ENCODE assay signal across 19 cellular contexts in the genomic region with DNA sequence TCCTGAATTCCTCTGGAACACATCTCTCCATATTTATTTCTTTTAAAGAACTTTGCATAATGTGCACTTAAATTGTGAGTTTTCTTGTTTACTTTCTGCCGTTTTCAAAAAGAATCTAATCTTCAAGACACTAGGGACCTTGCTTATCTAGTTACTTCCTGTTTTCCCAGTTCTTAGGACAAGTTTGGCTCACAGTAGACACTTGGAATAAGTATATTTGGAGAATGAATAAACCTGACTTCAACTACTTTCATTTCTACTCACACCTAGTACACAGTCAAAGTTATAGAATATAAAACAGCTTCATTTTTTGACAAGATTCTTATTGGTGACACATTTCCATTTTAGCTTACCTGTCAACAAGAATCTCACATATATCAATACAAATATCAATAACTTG.
DNase-seq lines count a peak whose midpoint lies in the region; ATAC-seq and TF ChIP-seq lines count a peak whose summit lies in the region.
"Had no signal": no experiment of that assay in that cellular context is flagged by ENCODE, and none has a peak within 500 bp of the region (broad histone marks: within the 10 kb centered on the region; RNA-seq: fewer than 3 reads in every experiment).

No MANE protein-coding gene starts in this region.

- no peaks in the 10 kb centered on the region for H3K9me3 ChIP-seq in mammary epithelial cell (replicated peaks; ENCODE audit: insufficient read depth, low read length)
- H3K9me3 ChIP-seq: BE2C, HAP-1 had no signal

- H3K36me3 ChIP-seq in mammary epithelial cell (ENCODE audit: insufficient read depth, low read length), result no peaks in the 10 kb centered on the region
- H3K36me3 ChIP-seq: BE2C, HAP-1 had no signal

- no peaks in the 10 kb centered on the region for H3K79me2 ChIP-seq in mammary epithelial cell (ENCODE audit: insufficient read depth, low read length)

- H3K4me3 ChIP-seq in mammary epithelial cell (replicated peaks in 1 of 3; ENCODE audit: insufficient read depth in 1 of 3, low read depth in 2 of 3, low read length in 3 of 3), result no peak overlapping the region
- H3K4me3 ChIP-seq: HAP-1, K562 had no signal

- DNase-seq in T-helper 1 cell (no peak), MCF 10A (ENCODE audit: unreplicated experiment) (no peak), mammary epithelial cell (no peak), inferior parietal cortex (ENCODE audit: extremely low spot score) (no peak), SKM-1 treated with dmso at 0.1 percent for 144 hours (lab: John Stamatoyannopoulos, UW; ENCODE audit: unreplicated experiment) (no peak)
- DNase-seq in central memory CD8-positive, alpha-beta T cell (ENCODE audit: low spot score in 2 of 2), result no peak
- DNase-seq: BE2C; CD8-positive, alpha-beta memory T cell; DMS79 treated with DMSO at 0.1 percent for 48 hours; NCI-H1417 treated with DMSO at 0.1 percent for 48 hours; NCI-H1930; NCI-H446; NK-92 treated with Interleukin-12 subunit alpha and Interleukin-12 subunit beta, amount 100 ng/mL, for 24 hours; SHP77 treated with DMSO at 0.1 percent for 48 hours had no signal

- dilution Hi-C loops in mammary epithelial cell (cut with HindIII; ENCODE audit: low sequenced_read_pairs), result no loop called here

- no peaks in the 10 kb centered on the region for H3K27me3 ChIP-seq in mammary epithelial cell (ENCODE audit: insufficient read depth, low read length)
- H3K27me3 ChIP-seq: BE2C had no signal

- H3K27ac ChIP-seq in mammary epithelial cell (ENCODE audit: insufficient read depth, low read depth, low read length), result no peak overlapping the region
- H3K27ac ChIP-seq: 22Rv1 had no signal

- peaks cover 14% of the 10 kb centered on the region for H3K4me1 ChIP-seq in mammary epithelial cell (ENCODE audit: insufficient read depth, low read length)
- H3K4me1 ChIP-seq: BE2C, HAP-1 had no signal

- peaks cover 16% of the 10 kb centered on the region for H3K4me1 Mint-ChIP-seq in T-helper 1 cell treated with Interleukin-12 subunit alpha and Interleukin-12 subunit beta and Interleukin-4 antibody, amounts not matched to agents 30 μg/mL and 1 μg/mL, for 36 hours (ENCODE audit: low read depth)
- H3K4me1 Mint-ChIP-seq in MCF 10A (ENCODE audit: insufficient read depth, unreplicated experiment), result peaks cover 20% of the 10 kb centered on the region
- peaks cover 12% of the 10 kb centered on the region for H3K4me1 Mint-ChIP-seq in central memory CD8-positive, alpha-beta T cell

- H3K4me2 ChIP-seq in mammary epithelial cell (ENCODE audit: insufficient read depth, low read depth, low read length), result no peak overlapping the region

- H3K9me3 Mint-ChIP-seq in T-helper 1 cell treated with Interleukin-12 subunit alpha and Interleukin-12 subunit beta and Interleukin-4 antibody, amounts not matched to agents 30 μg/mL and 1 μg/mL, for 36 hours, result peaks cover 13% of the 10 kb centered on the region
- H3K9me3 Mint-ChIP-seq in MCF 10A (ENCODE audit: unreplicated experiment), result peaks cover 9% of the 10 kb centered on the region
- no peaks in the 10 kb centered on the region for H3K9me3 Mint-ChIP-seq in central memory CD8-positive, alpha-beta T cell

- in situ Hi-C loops in mammary epithelial cell (cut with MboI; ENCODE audit: low sequenced_read_pairs in 2 of 2), result no loop called here

- TF ChIP-seq CTCF in MCF 10A (IDR thresholded peaks at IDR 0.05; ENCODE audit: unreplicated experiment) (no peak), mammary epithelial cell (conservative IDR thresholded peaks at IDR 0.05 in 1 of 2, IDR thresholded peaks at IDR 0.05 in 1 of 2; ENCODE audit: extremely low read depth in 1 of 2, insufficient read depth in 1 of 2, low read depth in 1 of 2, low read length in 2 of 2) (no peak)

- CTCF ChIA-PET in MCF 10A (lab: Yijun Ruan, JAX), result interaction anchor here (1.0 kb wide), 1 partner anchor 15 kb away, joined by 4 read pairs; no protein-coding TSS in a partner anchor
- CTCF ChIA-PET in mammary epithelial cell (lab: Charles Lee; ENCODE audit: low non-redundant PET), result no interaction called here

- BruUV-seq in MCF 10A (replicated peaks; lab: Mats Ljungman, UMichigan), result no TSS peak
- no TSS peak for BruUV-seq in mammary epithelial cell (replicated peaks; lab: Mats Ljungman, UMichigan)

- H4K20me1 ChIP-seq in mammary epithelial cell (ENCODE audit: insufficient read depth, low read length), result no peaks in the 10 kb centered on the region

- H3K9ac ChIP-seq in mammary epithelial cell (ENCODE audit: insufficient read depth, low read length), result no peak overlapping the region

- intact Hi-C loops in MCF 10A (cut with micrococcal nuclease), result no loop called here
- intact Hi-C loops in mammary epithelial cell (cut with micrococcal nuclease), result no loop called here

- H3K27me3 Mint-ChIP-seq in T-helper 1 cell treated with Interleukin-12 subunit alpha and Interleukin-12 subunit beta and Interleukin-4 antibody, amounts not matched to agents 30 μg/mL and 1 μg/mL, for 36 hours (ENCODE audit: low read depth), result no peaks in the 10 kb centered on the region
- H3K27me3 Mint-ChIP-seq in MCF 10A (ENCODE audit: insufficient read depth, unreplicated experiment), result no peaks in the 10 kb centered on the region
- H3K27me3 Mint-ChIP-seq in central memory CD8-positive, alpha-beta T cell, result no peaks in the 10 kb centered on the region
- H3K27me3 Mint-ChIP-seq: CD8-positive, alpha-beta memory T cell had no signal

- ATAC-seq in central memory CD8-positive, alpha-beta T cell (replicated peaks; ENCODE audit: extremely low read depth, poor library complexity, severe bottlenecking), result no peak
- no peak for ATAC-seq in HG02642 (IDR thresholded peaks at IDR 0.05; ENCODE audit: poor library complexity, unreplicated experiment)
- ATAC-seq: K562 had no signal

- POLR2A ChIA-PET in MCF 10A (lab: Yijun Ruan, JAX), result interaction anchor here (3.5 kb wide), 1 partner anchor 10 kb away, joined by 17 read pairs; no protein-coding TSS in a partner anchor

- no peak overlapping the region for H2AFZ ChIP-seq in mammary epithelial cell (ENCODE audit: low read depth, low read length)

- H3K27ac Mint-ChIP-seq in T-helper 1 cell treated with Interleukin-12 subunit alpha and Interleukin-12 subunit beta and Interleukin-4 antibody, amounts not matched to agents 30 μg/mL and 1 μg/mL, for 36 hours, result peak overlapping the region; percentile 4
- peak overlapping the region; percentile 28 for H3K27ac Mint-ChIP-seq in MCF 10A (ENCODE audit: low read depth, unreplicated experiment)
- peak overlapping the region; percentile 45 for H3K27ac Mint-ChIP-seq in central memory CD8-positive, alpha-beta T cell (ENCODE audit: low read depth)

- H3K36me3 Mint-ChIP-seq in T-helper 1 cell treated with Interleukin-12 subunit alpha and Interleukin-12 subunit beta and Interleukin-4 antibody, amounts not matched to agents 30 μg/mL and 1 μg/mL, for 36 hours (ENCODE audit: low read depth), result peaks cover 78% of the 10 kb centered on the region
- H3K36me3 Mint-ChIP-seq in MCF 10A (ENCODE audit: insufficient read depth, unreplicated experiment), result no peaks in the 10 kb centered on the region
- H3K36me3 Mint-ChIP-seq in central memory CD8-positive, alpha-beta T cell (ENCODE audit: insufficient read depth), result peaks cover 64% of the 10 kb centered on the region

- whole genome bisulfite sequencing in mammary epithelial cell (ENCODE audit: low coverage, missing lambda C conversion rate), result 100% methylated on average over 1 of the region's 1 CpG

- H3K4me3 Mint-ChIP-seq in T-helper 1 cell treated with Interleukin-12 subunit alpha and Interleukin-12 subunit beta and Interleukin-4 antibody, amounts not matched to agents 30 μg/mL and 1 μg/mL, for 36 hours, result no peak overlapping the region
- no peak overlapping the region for H3K4me3 Mint-ChIP-seq in MCF 10A (ENCODE audit: unreplicated experiment)
- H3K4me3 Mint-ChIP-seq in central memory CD8-positive, alpha-beta T cell, result no peak overlapping the region
- H3K4me3 Mint-ChIP-seq: CD8-positive, alpha-beta memory T cell had no signal
